Comparison of ENCODE assay signal across 8 cellular contexts in genomic region chr15:101122266-101122665, GRCh38.
A peak's percentile ranks its signal among the peaks of the same experiment; 100 is the strongest.
DNase-seq lines count a peak whose midpoint lies in the region; ATAC-seq and TF ChIP-seq lines count a peak whose summit lies in the region.

No MANE protein-coding gene starts in this region.

- peaks cover 39% of the 10 kb centered on the region for H3K4me1 Mint-ChIP-seq in CD4-positive, alpha-beta T cell (ENCODE audit: low read depth)

- H3K4me3 Mint-ChIP-seq in CD4-positive, alpha-beta T cell = peak overlapping the region; percentile 36

- no peaks in the 10 kb centered on the region for H3K36me3 ChIP-seq in Panc1 (ENCODE audit: control insufficient read depth, insufficient read depth, low read length)
- no peaks in the 10 kb centered on the region for H3K36me3 ChIP-seq in gastroesophageal sphincter
- no peaks in the 10 kb centered on the region for H3K36me3 ChIP-seq in psoas muscle (ENCODE audit: insufficient read depth in 1 of 2, low read depth in 1 of 2)
- H3K36me3 ChIP-seq in mucosa of descending colon (ENCODE audit: low read depth) = no peaks in the 10 kb centered on the region

- H3K27me3 Mint-ChIP-seq in CD4-positive, alpha-beta T cell = no peaks in the 10 kb centered on the region

- BruUV-seq in Panc1 (replicated peaks; lab: Mats Ljungman, UMichigan) = no TSS peak

- no peak overlapping the region for H3K27ac ChIP-seq in CD4-positive, alpha-beta T cell (ENCODE audit: low read depth, low read length)
- H3K27ac ChIP-seq in Panc1 (ENCODE audit: low read length) (peak overlapping the region; percentile 75), gastroesophageal sphincter (peak overlapping the region in 3 of 4 donors; percentile 69 to 77 (median 73)), psoas muscle (no peak overlapping the region)

- no peak for TF ChIP-seq EP300 in gastroesophageal sphincter (IDR thresholded peaks at IDR 0.05)

- DNase-seq in CD4-positive, alpha-beta T cell = no peak
- no peak for DNase-seq in Panc1 (ENCODE audit: low read depth, low spot score)
- no peak for DNase-seq in psoas muscle
- no peak for DNase-seq in mucosa of descending colon
- no peak for DNase-seq in GM10266 (ENCODE audit: extremely low spot score)
- no peak for DNase-seq in central memory CD4-positive, alpha-beta T cell

- no peaks in the 10 kb centered on the region for H3K36me3 Mint-ChIP-seq in CD4-positive, alpha-beta T cell (ENCODE audit: low read depth)

- CTCF ChIA-PET in CD4-positive, alpha-beta T cell (lab: Charles Lee) = no interaction called here
- CTCF ChIA-PET in Panc1 (lab: Charles Lee) = no interaction called here

- no peak overlapping the region for H3K4me3 ChIP-seq in Panc1 (ENCODE audit: low read depth in 2 of 2, low read length in 2 of 2)
- no peak overlapping the region for H3K4me3 ChIP-seq in gastroesophageal sphincter
- H3K4me3 ChIP-seq in psoas muscle = peak overlapping the region; percentile 58
- no peak overlapping the region for H3K4me3 ChIP-seq in mucosa of descending colon

- TF ChIP-seq POLR2A in gastroesophageal sphincter (IDR thresholded peaks at IDR 0.05) = no peak

- H3K4me1 ChIP-seq in Panc1 (ENCODE audit: control insufficient read depth, insufficient read depth, low read length) (peaks cover 29% of the 10 kb centered on the region), gastroesophageal sphincter (peaks cover 0 to 28% (median 24%) of the 10 kb centered on the region in 3 donors), psoas muscle (peaks cover 22% of the 10 kb centered on the region), mucosa of descending colon (ENCODE audit: low read depth) (peaks cover 8% of the 10 kb centered on the region)

- intact Hi-C loops in CD4-positive, alpha-beta T cell (cut with DNase I, micrococcal nuclease) = loop anchor here in 1 of 2 experiments (10.0 kb wide), 1 partner anchor 73 kb away; no protein-coding TSS in a partner anchor
- intact Hi-C loops in Panc1 (cut with micrococcal nuclease; ENCODE audit: unreplicated experiment) = no loop called here
- intact Hi-C loops in psoas muscle (cut with DNase I) = loop anchor here in 1 of 2 donors (5.0 to 10.0 kb wide), 2 partner anchors 40 to 133 kb away; partner anchors contain the start of gene CHSY1
- intact Hi-C loops in mucosa of descending colon (cut with DNase I, micrococcal nuclease) = no loop called here

- H3K27ac Mint-ChIP-seq in CD4-positive, alpha-beta T cell = no peak overlapping the region

- in situ Hi-C loops in Panc1 (cut with HindIII; ENCODE audit: low pct_unique_long_range_greater_than_20kb, low sequenced_read_pairs) = no loop called here

- 53 to 83% methylated on average over 3 to 4 of the region's 11 CpGs for WGBS in gastroesophageal sphincter (ENCODE audit: low coverage in 1 of 2), 2 donors
- 82 to 87% (median 83%) methylated on average over 8 to 11 of the region's 11 CpGs for WGBS in psoas muscle, 3 donors

- POLR2A ChIA-PET in CD4-positive, alpha-beta T cell (lab: Charles Lee) = no interaction called here
- POLR2A ChIA-PET in Panc1 (lab: Charles Lee) = no interaction called here

- no peak for TF ChIP-seq CTCF in CD4-positive, alpha-beta T cell (IDR thresholded peaks at IDR 0.05)
- no peak for TF ChIP-seq CTCF in Panc1 (IDR thresholded peaks at IDR 0.05)
- no peak for TF ChIP-seq CTCF in gastroesophageal sphincter (IDR thresholded peaks at IDR 0.05)
- no peak for TF ChIP-seq CTCF in psoas muscle (IDR thresholded peaks at IDR 0.05)
- TF ChIP-seq CTCF in mucosa of descending colon (IDR thresholded peaks at IDR 0.05) = no peak
- no peak for TF ChIP-seq CTCF in GM10266 (IDR thresholded peaks at IDR 0.05; ENCODE audit: control insufficient read depth, insufficient read depth, low read depth, missing control alignments)

- H3K27me3 ChIP-seq in CD4-positive, alpha-beta T cell (ENCODE audit: control insufficient read depth, insufficient read depth, low read length) = no peaks in the 10 kb centered on the region
- H3K27me3 ChIP-seq in Panc1 (ENCODE audit: control insufficient read depth, insufficient read depth, low read length) = no peaks in the 10 kb centered on the region
- H3K27me3 ChIP-seq in gastroesophageal sphincter = no peaks in the 10 kb centered on the region
- H3K27me3 ChIP-seq in psoas muscle (ENCODE audit: insufficient read depth in 3 of 3, low read length in 2 of 3) = no peaks in the 10 kb centered on the region

- ATAC-seq in CD4-positive, alpha-beta T cell (ENCODE audit: poor library complexity) = no peak
- ATAC-seq in Panc1 = 0 out of 2 replicates have a peak, but pooled peaks have one; percentile 7
- ATAC-seq in gastroesophageal sphincter = no peak
- no peak for ATAC-seq in psoas muscle
- ATAC-seq in HG03571 (IDR thresholded peaks at IDR 0.05; ENCODE audit: unreplicated experiment) = no peak
- ATAC-seq in mucosa of descending colon = no peak

- no peaks in the 10 kb centered on the region for H3K9me3 ChIP-seq in CD4-positive, alpha-beta T cell (ENCODE audit: control insufficient read depth, low read length)
- H3K9me3 ChIP-seq in Panc1 (ENCODE audit: control insufficient read depth, insufficient read depth, low read depth, low read length) (no peaks in the 10 kb centered on the region), gastroesophageal sphincter (no peaks in the 10 kb centered on the region), psoas muscle (no peaks in the 10 kb centered on the region), mucosa of descending colon (no peaks in the 10 kb centered on the region)

- H3K9me3 Mint-ChIP-seq in CD4-positive, alpha-beta T cell = no peaks in the 10 kb centered on the region

Comparison
In these comparisons a context has a peak if more than half of its experiments do, and no peak if none do; other contexts are left out.
1. H3K27ac ChIP-seq: peak in Panc1 (single experiment) and gastroesophageal sphincter (3 of 4); none in CD4-positive, alpha-beta T cell (single experiment) and psoas muscle (single experiment).